Comparison of ENCODE assay signal across 14 cellular contexts in genomic region chr16:30602595-30603277, GRCh38. TPM values are rescaled to one million over a fixed set of nuclear protein-coding genes. Genes with fewer than 3 reads are reported as not detected.
A peak's percentile ranks its signal among the peaks of the same experiment; 100 is the strongest.
DNase-seq lines count a peak whose midpoint lies in the region; ATAC-seq and TF ChIP-seq lines count a peak whose summit lies in the region.
"Had no signal": no experiment of that assay in that cellular context is flagged by ENCODE, and none has a peak within 500 bp of the region (broad histone marks: within the 10 kb centered on the region; RNA-seq: fewer than 3 reads in every experiment).

No MANE protein-coding gene starts in this region.

- intact Hi-C loops in Panc1 (cut with micrococcal nuclease; ENCODE audit: unreplicated experiment) (no loop called here), left ventricle myocardium inferior (cut with micrococcal nuclease) (no loop called here)

- H3K36me3 ChIP-seq in Panc1 (ENCODE audit: control insufficient read depth, insufficient read depth, low read length) (peaks cover 3% of the 10 kb centered on the region; the same call in 1 of the 2 replicates), left ventricle myocardium inferior (peaks cover 47% of the 10 kb centered on the region)

- POLR2A ChIA-PET in Panc1 (lab: Charles Lee) = interaction anchor here (0.6 to 0.8 kb wide), 3 partner anchors 9 to 415 kb away, joined by 4 to 13 read pairs (median 9); no protein-coding TSS in a partner anchor

- H3K9me3 ChIP-seq in Panc1 (ENCODE audit: control insufficient read depth, insufficient read depth, low read depth, low read length) (no peaks in the 10 kb centered on the region), left ventricle myocardium inferior (replicated peaks) (peaks cover 3% of the 10 kb centered on the region)

- H3K27ac ChIP-seq in Panc1 (ENCODE audit: low read length) = no peak overlapping the region
- H3K27ac ChIP-seq in left ventricle myocardium inferior (replicated peaks) = peak overlapping the region; percentile 25

- H3K27me3 ChIP-seq in Panc1 (ENCODE audit: control insufficient read depth, insufficient read depth, low read length) (no peaks in the 10 kb centered on the region), left ventricle myocardium inferior (ENCODE audit: low read depth) (no peaks in the 10 kb centered on the region)

- CTCF ChIA-PET in Panc1 (lab: Charles Lee) = interaction anchor here (0.6 to 1.2 kb wide), 4 partner anchors 12 to 193 kb away, joined by 3 to 6 read pairs (median 3); partner anchors contain the start of gene DCTPP1

- H3K4me1 ChIP-seq in Panc1 (ENCODE audit: control insufficient read depth, insufficient read depth, low read length) (peaks cover 3% of the 10 kb centered on the region; the same call in 1 of the 2 replicates), left ventricle myocardium inferior (peaks cover 20% of the 10 kb centered on the region)

- in situ Hi-C loops in Panc1 (cut with HindIII; ENCODE audit: low pct_unique_long_range_greater_than_20kb, low sequenced_read_pairs) = no loop called here

- DNase-seq in AG20443 (ENCODE audit: low spot score) (peak; percentile 35), Panc1 (ENCODE audit: low read depth, low spot score) (no peak), left ventricle myocardium inferior (no peak)
- DNase-seq: activated CD4-positive, alpha-beta T cell treated with anti-CD3 and anti-CD28 coated beads for 1 hour; activated naive CD4-positive, alpha-beta T cell treated with Interleukin-2 at 50 U/mL for 16 hours; CD8-positive, alpha-beta memory T cell; effector memory CD8-positive, alpha-beta T cell; GOT3; kidney; NCI-H1417; PC-3 had no signal

- TSS peak; percentile 72 for BruUV-seq in Panc1 (replicated peaks; lab: Mats Ljungman, UMichigan)

- H3K4me3 ChIP-seq in Panc1 (ENCODE audit: low read depth in 2 of 2, low read length in 2 of 2) = no peak overlapping the region
- no peak overlapping the region for H3K4me3 ChIP-seq in left ventricle myocardium inferior

- ATAC-seq in Panc1 = no peak
- no peak for ATAC-seq in HG02884 (IDR thresholded peaks at IDR 0.05; ENCODE audit: unreplicated experiment)
- ATAC-seq in HG02885 (IDR thresholded peaks at IDR 0.05; ENCODE audit: poor library complexity, unreplicated experiment) = no peak
- no peak for ATAC-seq in HG02642 (IDR thresholded peaks at IDR 0.05; ENCODE audit: poor library complexity, unreplicated experiment)
- ATAC-seq: effector memory CD8-positive, alpha-beta T cell; PC-3 had no signal

- TF ChIP-seq CTCF in Panc1 (IDR thresholded peaks at IDR 0.05) = no peak
- TF ChIP-seq CTCF in left ventricle myocardium inferior (IDR thresholded peaks at IDR 0.05; ENCODE audit: borderline replicate concordance) = no peak

RNA-seq across cellular contexts. Expression of gene ZNF689, which starts 7.5 kb away (rescaled TPM):
- 16.5 TPM for total RNA-seq in Panc1 (2021; ENCODE audit: unreplicated experiment)
- 8.9 TPM for polyA plus RNA-seq in Panc1 (2012; ENCODE audit: insufficient read length)
- 5.0 TPM for total RNA-seq in left ventricle myocardium inferior

RNA-seq across cellular contexts. Expression of gene ZNF785, which starts 17.2 kb away (rescaled TPM):
- total RNA-seq in Panc1 (2021; ENCODE audit: unreplicated experiment) (6.2 TPM), left ventricle myocardium inferior (7.1 TPM)
- polyA plus RNA-seq in Panc1 (2012; ENCODE audit: insufficient read length) = 5.0 TPM

RNA-seq across cellular contexts. Expression of gene ZNF688, which starts 31.2 kb away (rescaled TPM):
- 7.7 TPM for total RNA-seq in Panc1 (2021; ENCODE audit: unreplicated experiment)
- 9.9 TPM for polyA plus RNA-seq in Panc1 (2012; ENCODE audit: insufficient read length)
- 10.8 TPM for total RNA-seq in left ventricle myocardium inferior

RNA-seq across cellular contexts. Expression of gene ZNF764, which starts 44.6 kb away (rescaled TPM):
- 16.7 TPM for total RNA-seq in Panc1 (2021; ENCODE audit: unreplicated experiment)
- 12.4 TPM for polyA plus RNA-seq in Panc1 (2012; ENCODE audit: insufficient read length)
- total RNA-seq in left ventricle myocardium inferior = 8.9 TPM

RNA-seq across cellular contexts. Expression of gene PRR14, which starts 48.0 kb away (rescaled TPM):
- 77.6 TPM for total RNA-seq in Panc1 (2021; ENCODE audit: unreplicated experiment)
- 44.2 TPM for polyA plus RNA-seq in Panc1 (2012; ENCODE audit: insufficient read length)
- 15.4 TPM for total RNA-seq in left ventricle myocardium inferior
